2 cellular contexts compared by ENCODE assay signal in the genomic region with DNA sequence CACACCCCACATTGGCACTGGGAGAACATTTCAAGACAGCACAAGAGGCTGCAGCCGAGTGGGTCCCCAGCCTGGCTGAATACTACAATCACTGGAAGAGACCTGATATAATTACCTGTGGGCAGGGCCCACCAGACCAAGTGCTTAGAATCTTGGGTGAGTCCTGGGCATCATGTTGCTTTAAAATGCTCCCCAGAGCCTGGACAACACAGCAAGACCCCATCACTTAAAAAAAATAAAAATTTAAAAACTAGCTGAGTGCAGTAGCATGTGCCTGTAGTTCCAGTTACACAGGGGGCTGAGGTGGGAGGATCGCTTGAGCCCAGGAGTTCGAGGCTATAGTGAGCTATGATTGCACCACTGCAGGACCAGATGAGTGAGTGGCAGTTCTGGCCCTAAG.
TF ChIP-seq lines count a peak whose summit lies in the region.

No MANE protein-coding gene starts in this region.

TF ChIP-seq in HEK293, 187 proteins besides CTCF, POLR2A, EP300 and RAD21:
- TF ChIP-seq ZNF121 (tag by site-specific recombination; IDR thresholded peaks at IDR 0.05), result peak; percentile 62; the same call in 1 of the 2 replicates
- TF ChIP-seq, protein P1, sequence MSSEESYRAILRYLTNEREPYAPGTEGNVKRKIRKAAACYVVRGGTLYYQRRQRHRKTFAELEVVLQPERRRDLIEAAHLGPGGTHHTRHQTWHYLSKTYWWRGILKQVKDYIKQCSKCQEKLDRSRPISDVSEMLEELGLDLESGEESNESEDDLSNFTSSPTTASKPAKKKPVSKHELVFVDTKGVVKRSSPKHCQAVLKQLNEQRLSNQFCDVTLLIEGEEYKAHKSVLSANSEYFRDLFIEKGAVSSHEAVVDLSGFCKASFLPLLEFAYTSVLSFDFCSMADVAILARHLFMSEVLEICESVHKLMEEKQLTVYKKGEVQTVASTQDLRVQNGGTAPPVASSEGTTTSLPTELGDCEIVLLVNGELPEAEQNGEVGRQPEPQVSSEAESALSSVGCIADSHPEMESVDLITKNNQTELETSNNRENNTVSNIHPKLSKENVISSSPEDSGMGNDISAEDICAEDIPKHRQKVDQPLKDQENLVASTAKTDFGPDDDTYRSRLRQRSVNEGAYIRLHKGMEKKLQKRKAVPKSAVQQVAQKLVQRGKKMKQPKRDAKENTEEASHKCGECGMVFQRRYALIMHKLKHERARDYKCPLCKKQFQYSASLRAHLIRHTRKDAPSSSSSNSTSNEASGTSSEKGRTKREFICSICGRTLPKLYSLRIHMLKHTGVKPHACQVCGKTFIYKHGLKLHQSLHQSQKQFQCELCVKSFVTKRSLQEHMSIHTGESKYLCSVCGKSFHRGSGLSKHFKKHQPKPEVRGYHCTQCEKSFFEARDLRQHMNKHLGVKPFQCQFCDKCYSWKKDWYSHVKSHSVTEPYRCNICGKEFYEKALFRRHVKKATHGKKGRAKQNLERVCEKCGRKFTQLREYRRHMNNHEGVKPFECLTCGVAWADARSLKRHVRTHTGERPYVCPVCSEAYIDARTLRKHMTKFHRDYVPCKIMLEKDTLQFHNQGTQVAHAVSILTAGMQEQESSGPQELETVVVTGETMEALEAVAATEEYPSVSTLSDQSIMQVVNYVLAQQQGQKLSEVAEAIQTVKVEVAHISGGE (tag by site-specific recombination; conservative IDR thresholded peaks at IDR 0.05; ENCODE audit: low read depth), result no peak

TF ChIP-seq in H1, 55 proteins besides CTCF, POLR2A, EP300 and RAD21:
- no peak for TF ChIP-seq SP4 (IDR thresholded peaks at IDR 0.05; ENCODE audit: low read length)
- no peak for TF ChIP-seq SAP30 (IDR thresholded peaks at IDR 0.05; ENCODE audit: insufficient read depth, insufficient replicate concordance, low read length)
- no peak for TF ChIP-seq GTF2F1 (IDR thresholded peaks at IDR 0.05; ENCODE audit: borderline replicate concordance, low read depth, low read length)
- no peak for TF ChIP-seq TCF12 (IDR thresholded peaks at IDR 0.05; ENCODE audit: low read depth, low read length)
- TF ChIP-seq CBX8 (IDR thresholded peaks at IDR 0.05; ENCODE audit: borderline replicate concordance, low read depth, low read length), result no peak
- no peak for TF ChIP-seq EZH2 (IDR thresholded peaks at IDR 0.05; ENCODE audit: low read depth, low read length, severe bottlenecking)
- TF ChIP-seq RNF2 (IDR thresholded peaks at IDR 0.05; ENCODE audit: borderline replicate concordance, low read depth, low read length, missing control alignments, poor library complexity, severe bottlenecking), result no peak
- no peak for TF ChIP-seq EGR1 (IDR thresholded peaks at IDR 0.05; ENCODE audit: borderline replicate concordance, low read depth, low read length)
